8 cellular contexts compared by ENCODE assay signal in the genomic region with DNA sequence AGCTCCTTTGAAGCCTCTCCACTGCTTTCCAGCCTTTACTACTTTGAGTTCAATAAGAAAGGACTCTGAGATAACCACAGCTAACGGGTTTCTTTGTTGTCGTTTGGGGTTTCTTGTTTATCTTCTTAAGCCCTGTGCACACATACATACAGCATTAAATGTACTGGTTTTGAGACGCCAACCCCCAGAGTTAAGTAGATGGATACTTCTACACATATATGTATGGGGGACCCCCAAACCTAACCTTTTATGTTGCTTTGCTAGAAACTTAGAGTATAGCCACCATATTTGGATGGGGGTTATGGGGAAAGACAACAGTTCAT. TPM values are rescaled to one million over a fixed set of nuclear protein-coding genes. Genes with fewer than 3 reads are reported as not detected.
DNase-seq lines count a peak whose midpoint lies in the region; ATAC-seq and TF ChIP-seq lines count a peak whose summit lies in the region.

No MANE protein-coding gene starts in this region.

- H3K4me1 ChIP-seq in Peyer's patch (peaks cover 0 to 18% (median 2%) of the 10 kb centered on the region in 4 donors), parathyroid adenoma (no peaks in the 10 kb centered on the region)

- H3K4me2 ChIP-seq in parathyroid adenoma (ENCODE audit: low read length) = peak overlapping the region; percentile 74

- H3K9me3 ChIP-seq in Peyer's patch = no peaks in the 10 kb centered on the region
- H3K9me3 ChIP-seq in parathyroid adenoma (ENCODE audit: control insufficient read depth, low read length) = no peaks in the 10 kb centered on the region

- H3K27ac ChIP-seq in Peyer's patch (peak overlapping the region; percentile 75 to 95 (median 90)), parathyroid adenoma (peak overlapping the region; percentile 85)

- H3K9ac ChIP-seq in parathyroid adenoma = no peak overlapping the region

- H3K4me3 ChIP-seq in Peyer's patch (peak overlapping the region; percentile 59 to 98 (median 79)), epithelial cell of esophagus (ENCODE audit: low read length) (peak overlapping the region; percentile 64), parathyroid adenoma (ENCODE audit: low read depth, low read length) (peak overlapping the region; percentile 70)

- ATAC-seq in GM19455 (IDR thresholded peaks at IDR 0.05; ENCODE audit: unreplicated experiment) = no peak

- H2AFZ ChIP-seq in parathyroid adenoma = peak overlapping the region; percentile 91

- DNase-seq in Daoy (ENCODE audit: low read depth) (peak; percentile 0), Peyer's patch (no peak), epithelial cell of esophagus (ENCODE audit: low read depth) (no peak), activated gamma-delta T cell treated with Interleukin-2 at 50 U/mL for 16 hours (no peak), mesenteric fat pad (ENCODE audit: low spot score) (no peak), COLO829 (ENCODE audit: low spot score) (no peak)

- H3K36me3 ChIP-seq in Peyer's patch = peaks cover 0 to 14% (median 0%) of the 10 kb centered on the region in 3 donors
- H3K36me3 ChIP-seq in parathyroid adenoma (ENCODE audit: control insufficient read depth, insufficient read depth, low read length) = no peaks in the 10 kb centered on the region

- H3K79me2 ChIP-seq in parathyroid adenoma = peaks cover 2% of the 10 kb centered on the region

- no peak for TF ChIP-seq POLR2A in Peyer's patch (IDR thresholded peaks at IDR 0.05)

- TF ChIP-seq CTCF in Peyer's patch (IDR thresholded peaks at IDR 0.05) (no peak), epithelial cell of esophagus (IDR thresholded peaks at IDR 0.05; ENCODE audit: insufficient read depth, low read depth, low read length, missing control alignments) (no peak), parathyroid adenoma (IDR thresholded peaks at IDR 0.05) (no peak)

- H3K27me3 ChIP-seq in Peyer's patch (no peaks in the 10 kb centered on the region), parathyroid adenoma (ENCODE audit: control insufficient read depth, insufficient read depth, low read length) (no peaks in the 10 kb centered on the region)

RNA-seq across cellular contexts. Expression of a gene that starts 0.7 kb away (rescaled TPM):
- 5.4 and 5.5 TPM in 2 replicates for total RNA-seq in Daoy (2014; rRNA removed; shearing (Covaris generic))
- total RNA-seq in Peyer's patch (10 to 100 TPM in 2 of 4 donors, 1 to 10 TPM in 2; 6.3 to 28.1 (median 9.3) TPM), mesenteric fat pad (6.3 TPM)
